Comparison of ENCODE assay signal across 1 cellular context in genomic region chr16:29765167-29766032, GRCh38.
TF ChIP-seq lines count a peak whose summit lies in the region.

No MANE protein-coding gene starts in this region.

TF ChIP-seq in K562, 482 proteins besides CTCF, POLR2A, EP300 and RAD21 (continued from another document and continues in another):
- TF ChIP-seq, protein P1, sequence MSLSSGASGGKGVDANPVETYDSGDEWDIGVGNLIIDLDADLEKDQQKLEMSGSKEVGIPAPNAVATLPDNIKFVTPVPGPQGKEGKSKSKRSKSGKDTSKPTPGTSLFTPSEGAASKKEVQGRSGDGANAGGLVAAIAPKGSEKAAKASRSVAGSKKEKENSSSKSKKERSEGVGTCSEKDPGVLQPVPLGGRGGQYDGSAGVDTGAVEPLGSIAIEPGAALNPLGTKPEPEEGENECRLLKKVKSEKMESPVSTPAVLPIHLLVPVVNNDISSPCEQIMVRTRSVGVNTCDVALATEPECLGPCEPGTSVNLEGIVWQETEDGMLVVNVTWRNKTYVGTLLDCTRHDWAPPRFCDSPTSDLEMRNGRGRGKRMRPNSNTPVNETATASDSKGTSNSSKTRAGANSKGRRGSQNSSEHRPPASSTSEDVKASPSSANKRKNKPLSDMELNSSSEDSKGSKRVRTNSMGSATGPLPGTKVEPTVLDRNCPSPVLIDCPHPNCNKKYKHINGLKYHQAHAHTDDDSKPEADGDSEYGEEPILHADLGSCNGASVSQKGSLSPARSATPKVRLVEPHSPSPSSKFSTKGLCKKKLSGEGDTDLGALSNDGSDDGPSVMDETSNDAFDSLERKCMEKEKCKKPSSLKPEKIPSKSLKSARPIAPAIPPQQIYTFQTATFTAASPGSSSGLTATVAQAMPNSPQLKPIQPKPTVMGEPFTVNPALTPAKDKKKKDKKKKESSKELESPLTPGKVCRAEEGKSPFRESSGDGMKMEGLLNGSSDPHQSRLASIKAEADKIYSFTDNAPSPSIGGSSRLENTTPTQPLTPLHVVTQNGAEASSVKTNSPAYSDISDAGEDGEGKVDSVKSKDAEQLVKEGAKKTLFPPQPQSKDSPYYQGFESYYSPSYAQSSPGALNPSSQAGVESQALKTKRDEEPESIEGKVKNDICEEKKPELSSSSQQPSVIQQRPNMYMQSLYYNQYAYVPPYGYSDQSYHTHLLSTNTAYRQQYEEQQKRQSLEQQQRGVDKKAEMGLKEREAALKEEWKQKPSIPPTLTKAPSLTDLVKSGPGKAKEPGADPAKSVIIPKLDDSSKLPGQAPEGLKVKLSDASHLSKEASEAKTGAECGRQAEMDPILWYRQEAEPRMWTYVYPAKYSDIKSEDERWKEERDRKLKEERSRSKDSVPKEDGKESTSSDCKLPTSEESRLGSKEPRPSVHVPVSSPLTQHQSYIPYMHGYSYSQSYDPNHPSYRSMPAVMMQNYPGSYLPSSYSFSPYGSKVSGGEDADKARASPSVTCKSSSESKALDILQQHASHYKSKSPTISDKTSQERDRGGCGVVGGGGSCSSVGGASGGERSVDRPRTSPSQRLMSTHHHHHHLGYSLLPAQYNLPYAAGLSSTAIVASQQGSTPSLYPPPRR (CRISPR knock-in tag; IDR thresholded peaks at IDR 0.05; ENCODE audit: borderline replicate concordance): no peak
- TF ChIP-seq TBP (optimal IDR thresholded peaks at IDR 0.05; ENCODE audit: low read depth, low read length) (no peak), CHD7 (IDR thresholded peaks at IDR 0.05; ENCODE audit: low read depth, low read length) (no peak), ZSCAN29 (IDR thresholded peaks at IDR 0.05) (no peak), SREBF1 (IDR thresholded peaks at IDR 0.05; ENCODE audit: borderline replicate concordance, low read depth, low read length) (no peak), SIN3B (IDR thresholded peaks at IDR 0.05; ENCODE audit: low read depth) (no peak), PTRF (tag; IDR thresholded peaks at IDR 0.05) (no peak), TCF15 (CRISPR knock-in tag; IDR thresholded peaks at IDR 0.05) (no peak), ARID1B (IDR thresholded peaks at IDR 0.05) (0 out of 2 replicates have a peak, but pooled peaks have one; percentile 26), NFIX (CRISPR knock-in tag; IDR thresholded peaks at IDR 0.05; ENCODE audit: low read depth) (no peak), ZNF23 (CRISPR knock-in tag; IDR thresholded peaks at IDR 0.05) (no peak), HIVEP1 (CRISPR knock-in tag; IDR thresholded peaks at IDR 0.05) (no peak), ZEB2 (IDR thresholded peaks at IDR 0.05) (peak; percentile 71; the same call in 1 of the 2 replicates), RAD51 (IDR thresholded peaks at IDR 0.05; ENCODE audit: borderline replicate concordance, low read depth) (no peak), NFXL1 (CRISPR knock-in tag; IDR thresholded peaks at IDR 0.05) (no peak), HDAC2 (IDR thresholded peaks at IDR 0.05) (no peak), NR2C2 (CRISPR knock-in tag; IDR thresholded peaks at IDR 0.05) (no peak), NR2C2 (tag; IDR thresholded peaks at IDR 0.05) (no peak), WHSC1 (IDR thresholded peaks at IDR 0.05; ENCODE audit: low read length) (no peak), NUFIP1 (IDR thresholded peaks at IDR 0.05; ENCODE audit: partially characterized antibody) (no peak), JUNB (CRISPR knock-in tag; conservative IDR thresholded peaks at IDR 0.05) (no peak), MYC (IDR thresholded peaks at IDR 0.05; ENCODE audit: low read depth, low read length) (no peak), MYC (CRISPR knock-in tag; IDR thresholded peaks at IDR 0.05; ENCODE audit: borderline replicate concordance, low read depth) (no peak), MCM5 (IDR thresholded peaks at IDR 0.05; ENCODE audit: low read depth) (no peak), MXD1 (CRISPR knock-in tag; IDR thresholded peaks at IDR 0.05; ENCODE audit: borderline replicate concordance, poor library complexity, severe bottlenecking) (no peak), CTCFL (IDR thresholded peaks at IDR 0.05; ENCODE audit: borderline replicate concordance, insufficient read depth, low read depth, low read length, poor library complexity, severe bottlenecking) (no peak), GATA2 (CRISPR knock-in tag; IDR thresholded peaks at IDR 0.05) (no peak), TAF1 (IDR thresholded peaks at IDR 0.05; ENCODE audit: control insufficient read depth, extremely low read depth, insufficient read depth, low read length, severe bottlenecking) (no peak), SNAPC5 (CRISPR knock-in tag; IDR thresholded peaks at IDR 0.05) (no peak)
- TF ChIP-seq, protein P2, sequence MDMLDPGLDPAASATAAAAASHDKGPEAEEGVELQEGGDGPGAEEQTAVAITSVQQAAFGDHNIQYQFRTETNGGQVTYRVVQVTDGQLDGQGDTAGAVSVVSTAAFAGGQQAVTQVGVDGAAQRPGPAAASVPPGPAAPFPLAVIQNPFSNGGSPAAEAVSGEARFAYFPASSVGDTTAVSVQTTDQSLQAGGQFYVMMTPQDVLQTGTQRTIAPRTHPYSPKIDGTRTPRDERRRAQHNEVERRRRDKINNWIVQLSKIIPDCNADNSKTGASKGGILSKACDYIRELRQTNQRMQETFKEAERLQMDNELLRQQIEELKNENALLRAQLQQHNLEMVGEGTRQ (CRISPR knock-in tag; IDR thresholded peaks at IDR 0.05): no peak
- TF ChIP-seq, protein P3, sequence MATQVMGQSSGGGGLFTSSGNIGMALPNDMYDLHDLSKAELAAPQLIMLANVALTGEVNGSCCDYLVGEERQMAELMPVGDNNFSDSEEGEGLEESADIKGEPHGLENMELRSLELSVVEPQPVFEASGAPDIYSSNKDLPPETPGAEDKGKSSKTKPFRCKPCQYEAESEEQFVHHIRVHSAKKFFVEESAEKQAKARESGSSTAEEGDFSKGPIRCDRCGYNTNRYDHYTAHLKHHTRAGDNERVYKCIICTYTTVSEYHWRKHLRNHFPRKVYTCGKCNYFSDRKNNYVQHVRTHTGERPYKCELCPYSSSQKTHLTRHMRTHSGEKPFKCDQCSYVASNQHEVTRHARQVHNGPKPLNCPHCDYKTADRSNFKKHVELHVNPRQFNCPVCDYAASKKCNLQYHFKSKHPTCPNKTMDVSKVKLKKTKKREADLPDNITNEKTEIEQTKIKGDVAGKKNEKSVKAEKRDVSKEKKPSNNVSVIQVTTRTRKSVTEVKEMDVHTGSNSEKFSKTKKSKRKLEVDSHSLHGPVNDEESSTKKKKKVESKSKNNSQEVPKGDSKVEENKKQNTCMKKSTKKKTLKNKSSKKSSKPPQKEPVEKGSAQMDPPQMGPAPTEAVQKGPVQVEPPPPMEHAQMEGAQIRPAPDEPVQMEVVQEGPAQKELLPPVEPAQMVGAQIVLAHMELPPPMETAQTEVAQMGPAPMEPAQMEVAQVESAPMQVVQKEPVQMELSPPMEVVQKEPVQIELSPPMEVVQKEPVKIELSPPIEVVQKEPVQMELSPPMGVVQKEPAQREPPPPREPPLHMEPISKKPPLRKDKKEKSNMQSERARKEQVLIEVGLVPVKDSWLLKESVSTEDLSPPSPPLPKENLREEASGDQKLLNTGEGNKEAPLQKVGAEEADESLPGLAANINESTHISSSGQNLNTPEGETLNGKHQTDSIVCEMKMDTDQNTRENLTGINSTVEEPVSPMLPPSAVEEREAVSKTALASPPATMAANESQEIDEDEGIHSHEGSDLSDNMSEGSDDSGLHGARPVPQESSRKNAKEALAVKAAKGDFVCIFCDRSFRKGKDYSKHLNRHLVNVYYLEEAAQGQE (CRISPR knock-in tag; IDR thresholded peaks at IDR 0.05; ENCODE audit: low read depth): no peak
